ENCODE assay signal across 20 cellular contexts in the genomic region with DNA sequence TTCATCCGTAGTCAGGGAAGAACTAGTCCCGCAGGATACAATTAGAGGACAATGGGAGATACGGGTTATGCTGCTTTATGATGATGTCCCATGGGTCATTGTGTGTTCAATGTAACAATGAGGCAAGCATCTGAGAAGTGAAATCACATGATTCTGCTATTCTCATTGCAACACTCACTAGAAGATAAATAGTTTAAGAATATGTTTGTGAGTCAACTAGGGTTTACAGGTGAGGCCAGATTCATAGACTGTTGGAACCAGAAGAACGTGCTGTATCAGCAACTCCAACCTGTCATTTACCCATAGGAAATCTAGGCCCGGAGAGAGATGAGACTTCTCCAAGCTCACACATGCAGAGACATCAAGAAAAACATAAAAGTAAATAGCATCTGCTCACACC.
"Had no signal": no experiment of that assay in that cellular context is flagged by ENCODE, and none has a peak within 500 bp of the region (broad histone marks: within the 10 kb centered on the region; RNA-seq: fewer than 3 reads in every experiment).

No MANE protein-coding gene starts in this region.

- H3K36me3 ChIP-seq: cardiac muscle cell, esophagus squamous epithelium, gastrocnemius medialis, left ventricle myocardium inferior, tibial artery had no signal

- H3K79me2 ChIP-seq: parathyroid adenoma had no signal

- H3K27me3 ChIP-seq: cardiac muscle cell, gastrocnemius medialis had no signal

- H3K4me3 ChIP-seq: cardiac muscle cell, esophagus squamous epithelium, gastrocnemius medialis, left ventricle myocardium inferior, skin epidermis, tibial artery had no signal

- DNase-seq: activated CD4-positive, alpha-beta T cell treated with anti-CD3 and anti-CD28 coated beads for 1 hour; activated CD4-positive, alpha-beta T cell treated with anti-CD3 and anti-CD28 coated beads, Interleukin-2, amount 50 U/mL, for 1 hour; activated CD8-positive, alpha-beta T cell treated with anti-CD3 and anti-CD28 coated beads, Interleukin-2, amount 10 ng/mL, durations not matched to agents 7 days and 5 days; activated naive CD4-positive, alpha-beta T cell; activated naive CD8-positive, alpha-beta T cell treated with anti-CD3 and anti-CD28 coated beads, Interleukin-2, amount 50 U/mL, for 24 hours; activated T-cell treated with anti-CD3 and anti-CD28 coated beads, Interleukin-2, amount 50 U/mL, for 24 hours; effector CD4-positive, alpha-beta T cell; esophagus squamous epithelium; gastrocnemius medialis; hippocampal formation; left ventricle myocardium inferior; nephron progenitor cell; right cardiac atrium; stimulated activated CD4-positive, alpha-beta T cell treated with anti-CD3 and anti-CD28 coated beads, Interleukin-2, amount 100 ng/mL, for 24 hours; stimulated activated naive CD8-positive, alpha-beta T cell treated with anti-CD3 and anti-CD28 coated beads, Interleukin-15, amount 100 ng/mL, for 72 hours; tibial artery had no signal

- H3K9me3 ChIP-seq: esophagus squamous epithelium, gastrocnemius medialis, left ventricle myocardium inferior, tibial artery had no signal

- H3K27ac ChIP-seq: cardiac muscle cell, esophagus squamous epithelium, gastrocnemius medialis, left ventricle myocardium inferior, parathyroid adenoma, skin epidermis, tibial artery had no signal

- H3K4me1 ChIP-seq: esophagus squamous epithelium, gastrocnemius medialis, left ventricle myocardium inferior, parathyroid adenoma, tibial artery had no signal

- ATAC-seq: activated CD8-positive, alpha-beta T cell treated with anti-CD3 and anti-CD28 coated beads, Interleukin-2, amount 10 ng/mL, durations not matched to agents 7 days and 5 days; activated naive CD8-positive, alpha-beta T cell treated with anti-CD3 and anti-CD28 coated beads, Interleukin-2, amount 50 U/mL, for 24 hours; gastrocnemius medialis; right cardiac atrium; stimulated activated effector memory CD8-positive, alpha-beta T cell treated with anti-CD3 and anti-CD28 coated beads, Interleukin-12 subunit alpha, Interleukin-12 subunit beta, amount 100 ng/mL, for 72 hours; stimulated activated naive CD8-positive, alpha-beta T cell treated with anti-CD3 and anti-CD28 coated beads, Interleukin-15, amount 100 ng/mL, for 72 hours had no signal

- H2AFZ ChIP-seq: parathyroid adenoma had no signal

- H3K9ac ChIP-seq: parathyroid adenoma had no signal
